8 cellular contexts compared by ENCODE assay signal in the genomic region with DNA sequence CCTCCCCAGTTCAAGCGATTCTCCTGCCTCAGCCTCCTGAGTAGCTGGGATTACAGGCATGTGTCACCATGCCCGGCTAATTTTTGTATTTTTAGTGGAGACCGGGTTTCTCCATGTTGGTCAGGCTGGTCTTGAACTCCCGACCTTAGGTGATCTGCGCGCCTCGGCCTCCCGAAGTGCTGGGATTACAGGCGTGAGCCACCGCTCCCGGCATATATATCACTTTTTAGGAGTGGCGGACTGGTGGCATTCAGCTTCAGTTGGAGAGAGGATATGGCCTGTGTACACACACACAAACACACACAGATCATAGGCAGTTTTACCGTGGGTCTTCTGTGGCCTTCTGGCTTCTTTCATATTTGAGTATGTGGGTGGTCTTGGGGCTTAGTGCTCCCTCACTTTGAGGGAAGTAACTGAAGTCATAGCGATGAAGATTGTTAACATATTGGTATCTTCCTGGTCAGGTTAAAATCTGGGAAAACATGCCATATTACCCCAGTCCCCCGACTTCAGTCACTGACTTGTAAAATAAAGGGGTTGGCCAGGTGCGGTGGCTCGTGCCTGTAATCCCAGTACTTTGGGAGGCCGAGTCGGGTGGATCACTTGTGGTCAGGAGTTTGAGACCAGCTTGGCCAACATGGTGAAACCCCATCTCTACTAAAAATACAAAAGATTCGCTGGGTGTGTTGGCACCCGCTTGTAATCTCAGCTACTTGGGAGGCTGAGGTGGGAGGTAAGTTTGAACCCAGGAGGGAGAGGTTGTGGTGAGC. TPM values are rescaled to one million over a fixed set of nuclear protein-coding genes. Genes with fewer than 3 reads are reported as not detected.
DNase-seq lines count a peak whose midpoint lies in the region; ATAC-seq and TF ChIP-seq lines count a peak whose summit lies in the region.
"Not testable (repeated sequence)": the region's sequence is repeated elsewhere in the genome, so short reads cannot be mapped to it uniquely, and the experiment has no call there.

No MANE protein-coding gene starts in this region.

- ATAC-seq in T-helper 17 cell = not testable (repeated sequence)

- H3K9me2 ChIP-seq in hepatocyte (replicated peaks; ENCODE audit: insufficient read depth) = not testable (repeated sequence)

- H2AK5ac ChIP-seq in H9 (ENCODE audit: insufficient read length, low read length) = not testable (repeated sequence)

- not testable (repeated sequence) for H4K20me1 ChIP-seq in H9 (ENCODE audit: control insufficient read depth, insufficient read depth, insufficient read length)
- peaks cover 35% of the 10 kb centered on the region for H4K20me1 ChIP-seq in hepatocyte (ENCODE audit: insufficient read depth, poor library complexity, severe bottlenecking)

- peaks cover 19 to 23% (median 23%) of the 10 kb centered on the region in 3 experiments; a peak in 6 of 7 replicates for H3K36me3 Mint-ChIP-seq in H9 (ENCODE audit: insufficient read depth in 1 of 3, low read depth in 3 of 3)
- H3K36me3 Mint-ChIP-seq in T-helper 17 cell (ENCODE audit: low read depth); neural crest cell (ENCODE audit: low read depth): not testable (repeated sequence)

- not testable (repeated sequence) for H3K27me3 Mint-ChIP-seq in H9 (ENCODE audit: low read depth); T-helper 17 cell; neural crest cell (ENCODE audit: low read depth)

- H2BK12ac ChIP-seq in H9 (ENCODE audit: insufficient read length, low read depth, low read length) = not testable (repeated sequence)

- H4K91ac ChIP-seq in H9 (ENCODE audit: insufficient read length, low read depth, low read length) = not testable (repeated sequence)

- not testable (repeated sequence) for H3K27me3 ChIP-seq in H9 (ENCODE audit: insufficient read depth, low read length); hepatocyte; spleen (replicated peaks in 1 of 7)

- H3K4me3 Mint-ChIP-seq in H9 = peak overlapping the region; percentile 15 to 99; a peak in 3 of 5 replicates
- peak overlapping the region; percentile 15 for H3K4me3 Mint-ChIP-seq in T-helper 17 cell
- peak overlapping the region; percentile 91 for H3K4me3 Mint-ChIP-seq in neural crest cell

- H3K4me1 Mint-ChIP-seq in H9 (peaks cover 23 to 24% of the 10 kb centered on the region in 2 experiments), T-helper 17 cell (peaks cover 32% of the 10 kb centered on the region), neural crest cell (peaks cover 51% of the 10 kb centered on the region)

- not testable (repeated sequence) for H3T11ph ChIP-seq in H9 (ENCODE audit: low read length)

- H3K9me3 ChIP-seq in H9 (ENCODE audit: control insufficient read depth, low read depth, low read length); T-helper 17 cell (ENCODE audit: control insufficient read depth, low read length, poor library complexity, severe bottlenecking); hepatocyte (ENCODE audit: low read depth); spleen: not testable (repeated sequence)

- H3K9ac ChIP-seq in H9 (ENCODE audit: extremely low read depth, insufficient read length, low read length) = not testable (repeated sequence)

- no CpG with 5 or more reads among the region's 21 CpGs for WGBS in H9 (ENCODE audit: extremely low coverage, insufficient read length, low lambda C conversion rate)
- WGBS in hepatocyte (ENCODE audit: low lambda C conversion rate, missing lambda C conversion rate) = 93% methylated on average over 21 of the region's 21 CpGs
- WGBS in spleen, 5 donors = 87 to 95% (median 90%) methylated on average over 21 of the region's 21 CpGs

- H3K4ac ChIP-seq in H9 (ENCODE audit: low read depth, low read length) = not testable (repeated sequence)

- not testable (repeated sequence) for H2BK15ac ChIP-seq in H9 (ENCODE audit: low read depth, low read length)

- not testable (repeated sequence) for H3K4me1 ChIP-seq in H9 (ENCODE audit: insufficient read depth, low read length)
- H3K4me1 ChIP-seq in hepatocyte (ENCODE audit: insufficient read depth) (peaks cover 16% of the 10 kb centered on the region), spleen (peaks cover 33 to 65% (median 60%) of the 10 kb centered on the region in 6 donors)

- not testable (repeated sequence) for H4K5ac ChIP-seq in H9 (ENCODE audit: insufficient read length, low read depth, low read length)

- H2AFZ ChIP-seq in H9 (ENCODE audit: low read length); hepatocyte: not testable (repeated sequence)

- H3K23ac ChIP-seq in H9 (ENCODE audit: insufficient read length, low read depth, low read length) = not testable (repeated sequence)

- H3K4me2 ChIP-seq in H9 (ENCODE audit: insufficient read depth, insufficient read length, low read length) = not testable (repeated sequence)
- H3K4me2 ChIP-seq in hepatocyte = peak overlapping the region; percentile 90

- H3K79me2 ChIP-seq in H9 (ENCODE audit: insufficient read depth, low read length) = not testable (repeated sequence)
- H3K79me2 ChIP-seq in hepatocyte = peaks cover 61% of the 10 kb centered on the region

- not testable (repeated sequence) for H2BK5ac ChIP-seq in H9 (ENCODE audit: insufficient read length, low read length)

- H3K27ac ChIP-seq in 22Rv1 (peak overlapping the region; percentile 86; the same call in 1 of the 2 replicates), spleen (peak overlapping the region in 1 of 8 donors; percentile 98)
- H3K27ac ChIP-seq in H9 (ENCODE audit: insufficient read length, low read depth, low read length); hepatocyte: not testable (repeated sequence)

- not testable (repeated sequence) for H3K36me3 ChIP-seq in hepatocyte (replicated peaks; ENCODE audit: insufficient read depth, low read depth)
- H3K36me3 ChIP-seq in spleen = peaks cover 6 to 53% (median 35%) of the 10 kb centered on the region in 6 donors

- TF ChIP-seq CTCF in 22Rv1 (IDR thresholded peaks at IDR 0.05); H9 (conservative IDR thresholded peaks at IDR 0.05); choroid plexus epithelial cell (conservative IDR thresholded peaks at IDR 0.05; ENCODE audit: low read depth, low read length); hepatocyte (IDR thresholded peaks at IDR 0.05; ENCODE audit: poor library complexity); neural crest cell (conservative IDR thresholded peaks at IDR 0.05); spleen (IDR thresholded peaks at IDR 0.05 in 8 of 11, conservative IDR thresholded peaks at IDR 0.05 in 3 of 11): not testable (repeated sequence)

- not testable (repeated sequence) for H3K18ac ChIP-seq in H9 (ENCODE audit: insufficient read length, low read depth, low read length)

- H3K79me1 ChIP-seq in H9 (ENCODE audit: insufficient read depth, low read depth, low read length, poor library complexity, severe bottlenecking) = peaks cover 11% of the 10 kb centered on the region

- H3K4me3 ChIP-seq in choroid plexus epithelial cell (ENCODE audit: low read depth, low read length) (peak overlapping the region; percentile 24), hepatocyte (peak overlapping the region; percentile 6), spleen (peak overlapping the region in 7 of 8 donors; percentile 73 to 98 (median 93))

- intact Hi-C loops in spleen (cut with DNase I; ENCODE audit: low total_unique reads) = not testable (repeated sequence)

- H3K14ac ChIP-seq in H9 (ENCODE audit: insufficient read depth, low read length) = not testable (repeated sequence)

- not testable (repeated sequence) for H3K56ac ChIP-seq in H9 (ENCODE audit: insufficient read length, low read depth, low read length)

- not testable (repeated sequence) for H3K9me3 Mint-ChIP-seq in H9, neural crest cell

- not testable (repeated sequence) for H4K8ac ChIP-seq in H9 (replicated peaks; ENCODE audit: insufficient read length, low read depth, low read length)

- H2BK120ac ChIP-seq in H9 (ENCODE audit: low read depth, low read length, poor library complexity, severe bottlenecking) = not testable (repeated sequence)

- DNase-seq in H9; T-helper 17 cell; choroid plexus epithelial cell (ENCODE audit: low read depth); hepatocyte (ENCODE audit: low spot score); neural crest cell (ENCODE audit: low read depth, low spot score); spleen: not testable (repeated sequence)
- peak; percentile 46 for DNase-seq in activated effector memory CD4-positive, alpha-beta T cell treated with anti-CD3 and anti-CD28 coated beads, Interleukin-2, amount 50 U/mL, for 16 hours

- H3K27ac Mint-ChIP-seq in H9, T-helper 17 cell: not testable (repeated sequence)
- peak overlapping the region; percentile 91 for H3K27ac Mint-ChIP-seq in neural crest cell (ENCODE audit: unreplicated experiment)

- not testable (repeated sequence) for H3K23me2 ChIP-seq in H9 (ENCODE audit: insufficient read length, low read depth, low read length, poor library complexity, severe bottlenecking)

- H2BK20ac ChIP-seq in H9 (ENCODE audit: low read depth, low read length, poor library complexity, severe bottlenecking) = not testable (repeated sequence)

- TF ChIP-seq POLR2A in spleen (IDR thresholded peaks at IDR 0.05) = not testable (repeated sequence)

RNA-seq across cellular contexts. Expression of gene ZSWIM8, which starts 1.8 kb away (rescaled TPM):
- total RNA-seq in H9 (2021) (41.0 and 44.3 TPM in 2 replicates), T-helper 17 cell (10 to 100 TPM; 71.7 to 74.7 TPM), hepatocyte (83.7 and 101 TPM in 2 replicates), neural crest cell (74.9 and 75.7 TPM in 2 replicates), spleen (100 to 1,000 TPM in 6 of 7 donors, 10 to 100 TPM in 1; 97.0 to 141 (median 129) TPM)
- polyA plus RNA-seq in hepatocyte (98.5 and 103 TPM in 2 replicates), spleen (100 to 1,000 TPM in 2 of 3 donors, 10 to 100 TPM in 1; 51.5 to 109 (median 101) TPM)

RNA-seq across cellular contexts. Expression of gene CHCHD1, which starts 5.4 kb away (rescaled TPM):
- total RNA-seq in H9 (2021) (41.1 and 45.9 TPM in 2 replicates), T-helper 17 cell (1 to 10 TPM; 6.6 to 7.6 TPM), hepatocyte (45.3 and 59.1 TPM in 2 replicates), neural crest cell (34.8 and 38.9 TPM in 2 replicates), spleen (10 to 100 TPM; 14.6 to 31.6 (median 18.3) TPM)
- polyA plus RNA-seq in hepatocyte (86.1 and 95.2 TPM in 2 replicates), spleen (10 to 100 TPM; 57.9 to 75.9 (median 73.1) TPM)

RNA-seq across cellular contexts. Expression of gene NDST2, which starts 24.2 kb away (rescaled TPM):
- total RNA-seq in H9 (2021) = 22.0 and 22.9 TPM in 2 replicates
- 10 to 100 TPM; 80.6 to 80.9 TPM for total RNA-seq in T-helper 17 cell
- 10.7 and 29.9 TPM in 2 replicates for total RNA-seq in hepatocyte
- 21.1 and 24.9 TPM in 2 replicates for polyA plus RNA-seq in hepatocyte
- total RNA-seq in neural crest cell = 27.6 and 35.7 TPM in 2 replicates
- total RNA-seq in spleen = 100 to 1,000 TPM in 5 of 7 donors, 10 to 100 TPM in 2; 84.6 to 159 (median 117) TPM
- 10 to 100 TPM; 10.9 to 21.7 (median 12.3) TPM for polyA plus RNA-seq in spleen

RNA-seq across cellular contexts. Expression of gene SEC24C, which starts 43.0 kb away (rescaled TPM):
- 62.4 and 63.0 TPM in 2 replicates for total RNA-seq in H9 (2021)
- 10 to 100 TPM; 85.0 to 85.5 TPM for total RNA-seq in T-helper 17 cell
- total RNA-seq in hepatocyte = 59.4 and 60.2 TPM in 2 replicates
- 46.8 and 47.6 TPM in 2 replicates for polyA plus RNA-seq in hepatocyte
- total RNA-seq in neural crest cell = 81.4 and 85.9 TPM in 2 replicates
- total RNA-seq in spleen = 10 to 100 TPM; 61.1 to 75.6 (median 71.6) TPM
- polyA plus RNA-seq in spleen = 10 to 100 TPM; 20.4 to 42.3 (median 28.6) TPM

Comparison
In these comparisons a context has a peak if more than half of its experiments do, and no peak if none do; other contexts are left out.
1. H3K4me3 Mint-ChIP-seq: peak in every context shown above with its lines; median percentile 91 in neural crest cell; 57 in H9; 15 in T-helper 17 cell.
2. H3K4me3 ChIP-seq: peak in every context shown above with its lines; median percentile 93 in spleen; 24 in choroid plexus epithelial cell; 6 in hepatocyte.